9 cellular contexts compared by ENCODE assay signal in the genomic region with DNA sequence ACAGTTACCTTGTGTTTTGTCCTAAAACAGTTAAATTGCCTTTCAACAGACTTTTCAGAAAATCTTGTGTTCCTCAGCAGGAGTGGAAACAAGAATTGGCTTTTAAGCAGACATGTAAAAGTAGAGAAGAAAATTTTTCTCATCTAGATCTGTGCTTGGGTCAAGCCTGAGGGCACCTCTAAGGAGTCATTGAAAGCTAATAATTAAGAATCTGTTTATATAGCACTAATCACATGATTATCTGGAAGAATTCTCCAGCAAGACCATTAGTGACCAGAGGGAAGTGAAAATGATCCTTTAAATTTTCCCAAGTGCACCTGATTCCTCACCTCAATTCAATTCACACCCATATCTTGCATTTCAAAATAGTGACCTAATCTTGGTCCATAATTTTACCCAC.
"Had no signal": no experiment of that assay in that cellular context is flagged by ENCODE, and none has a peak within 500 bp of the region (broad histone marks: within the 10 kb centered on the region; RNA-seq: fewer than 3 reads in every experiment).

No MANE protein-coding gene starts in this region.

- H3K4me3 Mint-ChIP-seq: GM23338, HFFc6, IgD-negative memory B cell had no signal

- H3K4me1 ChIP-seq: HAP-1 had no signal

- H3K27ac ChIP-seq: HL-60 had no signal

- H3K9me3 ChIP-seq: HAP-1 had no signal

- H3K36me3 ChIP-seq: HAP-1 had no signal

- H3K9me3 Mint-ChIP-seq: GM23338 had no signal

- H3K27me3 Mint-ChIP-seq: IgD-negative memory B cell had no signal

- H3K27ac Mint-ChIP-seq: GM23338, HFFc6, IgD-negative memory B cell had no signal

- ATAC-seq: GM23338, HCT116, HepG2 had no signal

- H3K4me3 ChIP-seq: GM23338, HAP-1 had no signal

- H3K4me1 Mint-ChIP-seq: GM23338 had no signal

- H3K36me3 Mint-ChIP-seq: IgD-negative memory B cell had no signal

- DNase-seq: H7, HFFc6, KBM-7 had no signal
